12 cellular contexts compared by ENCODE assay signal in the genomic region with DNA sequence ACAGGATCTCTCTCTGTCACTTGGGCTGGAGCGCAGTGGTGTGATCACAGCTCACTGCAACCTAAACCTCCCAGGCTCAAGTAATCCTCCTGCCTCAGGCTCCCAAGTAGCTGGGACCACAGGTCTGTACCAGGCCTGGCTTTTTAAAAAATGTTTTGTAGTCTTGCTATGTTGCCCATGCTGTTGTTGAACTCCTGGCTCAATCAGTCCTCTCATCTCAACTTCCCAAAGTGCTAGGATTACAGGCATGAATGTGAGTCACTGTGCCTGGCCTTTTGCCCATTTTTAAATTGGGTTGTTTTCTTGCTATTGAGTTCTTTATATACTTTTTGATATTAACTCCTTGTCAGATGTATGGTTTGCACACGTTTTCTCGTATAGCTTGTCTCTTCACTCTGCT. TPM values are rescaled to one million over a fixed set of nuclear protein-coding genes. Genes with fewer than 3 reads are reported as not detected.
DNase-seq lines count a peak whose midpoint lies in the region; TF ChIP-seq lines count a peak whose summit lies in the region.
"Had no signal": no experiment of that assay in that cellular context is flagged by ENCODE, and none has a peak within 500 bp of the region (broad histone marks: within the 10 kb centered on the region; RNA-seq: fewer than 3 reads in every experiment).

No MANE protein-coding gene starts in this region.

- H3K9me3 ChIP-seq in effector memory CD4-positive, alpha-beta T cell (ENCODE audit: control insufficient read depth, low read length): no peaks in the 10 kb centered on the region
- H3K9me3 ChIP-seq: neutrophil had no signal

- no peaks in the 10 kb centered on the region for H3K4me1 Mint-ChIP-seq in type B pancreatic cell (ENCODE audit: unreplicated experiment)

- H3K27ac ChIP-seq in effector memory CD4-positive, alpha-beta T cell (ENCODE audit: insufficient read depth, low read length, poor library complexity, severe bottlenecking): no peak overlapping the region
- H3K27ac ChIP-seq: foreskin keratinocyte, neutrophil had no signal

- DNase-seq in AG10803 (ENCODE audit: low read depth) (peak; percentile 59), RKO (ENCODE audit: low spot score) (peak; percentile 13), epithelial cell of esophagus (ENCODE audit: low read depth) (peak; percentile 36), myocyte (ENCODE audit: low read depth) (peak; percentile 59), NCI-H2171 (lab: John Stamatoyannopoulos, UW) (no peak), UCSD-AML1 (lab: John Stamatoyannopoulos, UW; ENCODE audit: unreplicated experiment) (no peak), type B pancreatic cell (ENCODE audit: extremely low spot score, unreplicated experiment) (no peak)
- no peak for DNase-seq in effector memory CD4-positive, alpha-beta T cell
- DNase-seq: activated CD4-positive, alpha-beta T cell treated with anti-CD3 and anti-CD28 coated beads for 48 hours; left colon had no signal

- TF ChIP-seq CTCF in AG10803 (conservative IDR thresholded peaks at IDR 0.05; ENCODE audit: low read length) (no peak), epithelial cell of esophagus (IDR thresholded peaks at IDR 0.05; ENCODE audit: insufficient read depth, low read depth, low read length, missing control alignments) (no peak), type B pancreatic cell (conservative IDR thresholded peaks at IDR 0.05) (no peak)

- no peaks in the 10 kb centered on the region for H3K36me3 ChIP-seq in effector memory CD4-positive, alpha-beta T cell (ENCODE audit: control insufficient read depth, insufficient read depth, low read length)
- H3K36me3 ChIP-seq: neutrophil had no signal

- H3K27ac Mint-ChIP-seq in type B pancreatic cell: no peak overlapping the region

- no peaks in the 10 kb centered on the region for H3K9me3 Mint-ChIP-seq in type B pancreatic cell

- no peak overlapping the region for H3K4me3 Mint-ChIP-seq in type B pancreatic cell

- H3K36me3 Mint-ChIP-seq in type B pancreatic cell: peaks cover 4% of the 10 kb centered on the region

- no peak overlapping the region for H3K4me3 ChIP-seq in AG10803 (ENCODE audit: low read length)
- no peak overlapping the region for H3K4me3 ChIP-seq in epithelial cell of esophagus (ENCODE audit: low read length)
- H3K4me3 ChIP-seq in effector memory CD4-positive, alpha-beta T cell (ENCODE audit: insufficient read depth, low read depth, low read length, poor library complexity, severe bottlenecking): no peak overlapping the region

- no peaks in the 10 kb centered on the region for H3K27me3 ChIP-seq in effector memory CD4-positive, alpha-beta T cell (replicated peaks; ENCODE audit: control insufficient read depth, insufficient read depth, low read length, poor library complexity, severe bottlenecking)
- H3K27me3 ChIP-seq: foreskin keratinocyte, neutrophil had no signal

- no peaks in the 10 kb centered on the region for H3K4me1 ChIP-seq in effector memory CD4-positive, alpha-beta T cell (ENCODE audit: control insufficient read depth, insufficient read depth, low read length, poor library complexity, severe bottlenecking)
- H3K4me1 ChIP-seq: foreskin keratinocyte had no signal

- no peaks in the 10 kb centered on the region for H3K27me3 Mint-ChIP-seq in type B pancreatic cell

RNA-seq across cellular contexts. Expression of a gene that starts 33.0 kb away (rescaled TPM):
- 20.5 and 21.0 TPM in 2 replicates for total RNA-seq in myocyte
- polyA plus RNA-seq in myocyte (2012): 32.3 TPM
- 64.4 and 73.2 TPM in 2 replicates for total RNA-seq in type B pancreatic cell (ENCODE audit: low replicate concordance)

Comparison
In these comparisons a context has a peak if more than half of its experiments do, and no peak if none do; other contexts are left out.
1. DNase-seq: peak in AG10803 (single experiment), RKO (single experiment), epithelial cell of esophagus (single experiment) and myocyte (single experiment); none in NCI-H2171 (single experiment), effector memory CD4-positive, alpha-beta T cell (0 of 3), UCSD-AML1 (single experiment) and type B pancreatic cell (single experiment).